Comparison of ENCODE assay signal across 1 cellular context in the genomic region with DNA sequence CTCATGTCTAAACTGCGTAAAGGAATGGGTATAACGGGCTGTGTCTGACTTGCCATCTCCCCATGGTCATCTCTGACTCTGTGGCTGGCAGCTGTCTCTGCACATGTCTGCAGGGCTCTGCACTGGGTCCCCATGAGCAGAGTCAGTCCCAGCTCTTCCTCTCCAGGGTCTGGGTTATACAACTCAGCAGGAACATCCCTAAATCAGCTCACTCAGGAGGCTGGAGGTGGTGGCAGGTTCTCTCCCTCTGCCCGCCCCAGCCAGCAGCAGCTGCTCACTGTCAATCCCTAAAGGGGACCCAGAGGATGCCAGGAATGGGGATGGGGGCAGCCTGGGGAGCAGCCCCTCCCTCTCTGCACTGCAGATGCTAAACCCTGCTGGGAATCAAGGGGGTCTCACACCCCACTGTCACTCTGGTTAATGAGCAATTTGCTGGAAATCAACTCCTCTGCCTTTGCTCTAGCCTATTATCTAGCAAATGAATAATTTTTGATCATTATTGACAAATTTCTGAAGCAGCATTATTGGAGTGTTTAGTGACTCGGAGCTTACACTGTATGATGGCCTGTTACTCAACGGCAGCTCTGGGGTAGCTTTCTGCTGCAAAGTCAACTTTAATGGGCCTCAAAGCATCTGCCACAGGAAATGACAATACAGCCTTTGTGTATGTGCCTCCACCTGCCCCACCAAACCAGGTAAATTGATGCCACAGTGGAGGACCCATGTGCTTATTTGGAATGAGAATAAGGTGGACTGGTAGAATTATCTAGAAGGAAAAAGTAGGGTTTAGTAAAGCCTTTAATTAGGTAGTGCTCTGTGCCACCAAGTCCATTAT.
TF ChIP-seq lines count a peak whose summit lies in the region.

No MANE protein-coding gene starts in this region.

TF ChIP-seq in HepG2, 621 proteins besides CTCF, POLR2A, EP300 and RAD21:
- TF ChIP-seq, protein P1, sequence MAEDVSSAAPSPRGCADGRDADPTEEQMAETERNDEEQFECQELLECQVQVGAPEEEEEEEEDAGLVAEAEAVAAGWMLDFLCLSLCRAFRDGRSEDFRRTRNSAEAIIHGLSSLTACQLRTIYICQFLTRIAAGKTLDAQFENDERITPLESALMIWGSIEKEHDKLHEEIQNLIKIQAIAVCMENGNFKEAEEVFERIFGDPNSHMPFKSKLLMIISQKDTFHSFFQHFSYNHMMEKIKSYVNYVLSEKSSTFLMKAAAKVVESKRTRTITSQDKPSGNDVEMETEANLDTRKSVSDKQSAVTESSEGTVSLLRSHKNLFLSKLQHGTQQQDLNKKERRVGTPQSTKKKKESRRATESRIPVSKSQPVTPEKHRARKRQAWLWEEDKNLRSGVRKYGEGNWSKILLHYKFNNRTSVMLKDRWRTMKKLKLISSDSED (CRISPR knock-in tag; IDR thresholded peaks at IDR 0.05), result 0 out of 2 replicates have a peak, but pooled peaks have one; percentile 33
- TF ChIP-seq SRF (IDR thresholded peaks at IDR 0.05; ENCODE audit: low read depth, low read length) (no peak), MZF1 (CRISPR knock-in tag; IDR thresholded peaks at IDR 0.05; ENCODE audit: borderline replicate concordance) (no peak)
- TF ChIP-seq, protein P2, sequence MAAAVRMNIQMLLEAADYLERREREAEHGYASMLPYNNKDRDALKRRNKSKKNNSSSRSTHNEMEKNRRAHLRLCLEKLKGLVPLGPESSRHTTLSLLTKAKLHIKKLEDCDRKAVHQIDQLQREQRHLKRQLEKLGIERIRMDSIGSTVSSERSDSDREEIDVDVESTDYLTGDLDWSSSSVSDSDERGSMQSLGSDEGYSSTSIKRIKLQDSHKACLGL (CRISPR knock-in tag; IDR thresholded peaks at IDR 0.05), result 0 out of 2 replicates have a peak, but pooled peaks have one; percentile 7
TF ChIP-seq in HepG2: peak in this region for 2.
